Comparison of ENCODE assay signal across 9 cellular contexts in the genomic region with DNA sequence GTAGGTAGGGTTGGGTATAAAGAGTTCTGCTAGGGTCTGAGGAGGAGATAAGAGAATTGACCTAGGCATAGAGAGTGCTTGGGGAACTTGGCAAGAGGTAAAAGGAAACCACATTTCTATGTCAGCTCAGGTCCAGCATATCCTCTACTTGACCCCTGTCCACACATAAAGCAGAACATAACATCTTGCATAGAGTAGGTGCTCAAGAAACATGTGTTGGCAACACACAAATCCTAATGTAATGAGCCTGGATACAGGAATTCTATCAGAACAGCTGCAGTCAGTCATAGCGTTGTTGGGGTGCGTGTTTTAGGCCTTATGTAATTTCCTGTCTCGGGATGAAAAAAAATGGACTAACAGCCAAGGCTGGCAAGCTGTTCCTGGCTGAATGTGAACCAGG. TPM values are rescaled to one million over a fixed set of nuclear protein-coding genes. Genes with fewer than 3 reads are reported as not detected.
DNase-seq lines count a peak whose midpoint lies in the region; ATAC-seq, FAIRE-seq and TF ChIP-seq lines count a peak whose summit lies in the region.
"Had no signal": no experiment of that assay in that cellular context is flagged by ENCODE, and none has a peak within 500 bp of the region (broad histone marks: within the 10 kb centered on the region; RNA-seq: fewer than 3 reads in every experiment).

No MANE protein-coding gene starts in this region.

- peaks cover 9% of the 10 kb centered on the region for H3K4me1 ChIP-seq in ACC112 (ENCODE audit: control insufficient read depth, insufficient read depth, low read length, unreplicated experiment)

- peak overlapping the region; percentile 2 for H3K27ac Mint-ChIP-seq in activated T-helper 2 cell treated with anti-CD3 and anti-CD28 coated beads, Interferon-gamma antibody, Interleukin-2, Interleukin-4, amounts not matched to agents 10 μg/mL and 5 μg/mL and 100 μg/mL, durations not matched to agents 14 hours and 24 hours and 36 hours
- peak overlapping the region; percentile 45 to 80 (median 78) for H3K27ac Mint-ChIP-seq in immature natural killer cell

- peak overlapping the region; percentile 7 for H3K4me3 Mint-ChIP-seq in activated T-helper 2 cell treated with anti-CD3 and anti-CD28 coated beads, Interferon-gamma antibody, Interleukin-2, Interleukin-4, amounts not matched to agents 10 μg/mL and 5 μg/mL and 100 μg/mL, durations not matched to agents 14 hours and 24 hours and 36 hours (ENCODE audit: low read depth)
- peak overlapping the region; percentile 62 to 84 (median 72) for H3K4me3 Mint-ChIP-seq in immature natural killer cell

- peak overlapping the region; percentile 16; the same call in 1 of the 2 replicates for H3K4me3 ChIP-seq in ACC112 (ENCODE audit: low read depth, low read length)

- H3K27me3 Mint-ChIP-seq in activated T-helper 2 cell treated with anti-CD3 and anti-CD28 coated beads, Interferon-gamma antibody, Interleukin-2, Interleukin-4, amounts not matched to agents 10 μg/mL and 5 μg/mL and 100 μg/mL, durations not matched to agents 14 hours and 24 hours and 36 hours (ENCODE audit: low read depth): peaks cover 6% of the 10 kb centered on the region
- peaks cover 5 to 8% (median 6%) of the 10 kb centered on the region in 3 donors for H3K27me3 Mint-ChIP-seq in immature natural killer cell (ENCODE audit: low read depth in 3 of 3)

- intact Hi-C loops in activated T-helper 2 cell treated with anti-CD3 and anti-CD28 coated beads, Interferon-gamma antibody, Interleukin-2, Interleukin-4, amounts not matched to agents 10 μg/mL and 5 μg/mL and 100 μg/mL, durations not matched to agents 14 hours and 24 hours and 36 hours (cut with micrococcal nuclease): no loop called here

- H3K36me3 ChIP-seq in ACC112 (ENCODE audit: insufficient read depth, low read length): no peaks in the 10 kb centered on the region

- H3K27me3 ChIP-seq in ACC112 (ENCODE audit: insufficient read depth, low read length): no peaks in the 10 kb centered on the region

- peaks cover 33% of the 10 kb centered on the region for H3K4me1 Mint-ChIP-seq in activated T-helper 2 cell treated with anti-CD3 and anti-CD28 coated beads, Interferon-gamma antibody, Interleukin-2, Interleukin-4, amounts not matched to agents 10 μg/mL and 5 μg/mL and 100 μg/mL, durations not matched to agents 14 hours and 24 hours and 36 hours (ENCODE audit: low read depth)
- H3K4me1 Mint-ChIP-seq in immature natural killer cell: peaks cover 36 to 49% of the 10 kb centered on the region in 2 donors

- H3K36me3 Mint-ChIP-seq in activated T-helper 2 cell treated with anti-CD3 and anti-CD28 coated beads, Interferon-gamma antibody, Interleukin-2, Interleukin-4, amounts not matched to agents 10 μg/mL and 5 μg/mL and 100 μg/mL, durations not matched to agents 14 hours and 24 hours and 36 hours (ENCODE audit: low read depth): no peaks in the 10 kb centered on the region
- H3K36me3 Mint-ChIP-seq in immature natural killer cell: no peaks in the 10 kb centered on the region

- FAIRE-seq in GM19239 (lab: Jason Lieb, UNC) (peak; percentile 55), D721Med (lab: Jason Lieb, UNC) (no peak)
- FAIRE-seq: keratinocyte had no signal

- no peaks in the 10 kb centered on the region for H3K9me3 Mint-ChIP-seq in activated T-helper 2 cell treated with anti-CD3 and anti-CD28 coated beads, Interferon-gamma antibody, Interleukin-2, Interleukin-4, amounts not matched to agents 10 μg/mL and 5 μg/mL and 100 μg/mL, durations not matched to agents 14 hours and 24 hours and 36 hours
- H3K9me3 Mint-ChIP-seq in immature natural killer cell: no peaks in the 10 kb centered on the region

- TF ChIP-seq CTCF in D721Med (IDR thresholded peaks at IDR 0.05; ENCODE audit: insufficient read depth, missing control alignments): no peak

- no peak for ATAC-seq in GM18868 (IDR thresholded peaks at IDR 0.05; ENCODE audit: unreplicated experiment)

- H3K79me2 ChIP-seq in ACC112 (ENCODE audit: control insufficient read depth, insufficient read depth, low read length, unreplicated experiment): no peaks in the 10 kb centered on the region

- DNase-seq in GM19239 (ENCODE audit: insufficient read length, low spot score) (no peak), immature natural killer cell (no peak), HPDE6-E6E7 (ENCODE audit: extremely low spot score) (no peak), NCI-H1105 treated with DMSO at 0.1 percent for 48 hours (lab: John Stamatoyannopoulos, UW) (no peak), D721Med (ENCODE audit: insufficient read length, low spot score) (no peak)
- DNase-seq in activated T-helper 2 cell treated with anti-CD3 and anti-CD28 coated beads, Interferon-gamma antibody, Interleukin-2, Interleukin-4, amounts not matched to agents 10 μg/mL and 5 μg/mL and 100 μg/mL, durations not matched to agents 14 hours and 24 hours and 36 hours (ENCODE audit: low spot score): no peak

- H3K27ac ChIP-seq in ACC112 (ENCODE audit: low read depth, low read length): no peak overlapping the region

- no peak overlapping the region for H2AFZ ChIP-seq in ACC112 (ENCODE audit: low read length, unreplicated experiment)

RNA-seq across cellular contexts. Expression of a gene that starts 35.0 kb away (rescaled TPM):
- total RNA-seq in activated T-helper 2 cell treated with anti-CD3 and anti-CD28 coated beads, Interferon-gamma antibody, Interleukin-2, Interleukin-4, amounts not matched to agents 10 μg/mL and 5 μg/mL and 100 μg/mL, durations not matched to agents 14 hours and 24 hours and 36 hours: 12.5 and 12.8 TPM in 2 replicates
- 10 to 100 TPM; 56.8 to 85.5 (median 78.9) TPM for polyA plus RNA-seq in immature natural killer cell
